1 cellular context compared by ENCODE assay signal in the genomic region with DNA sequence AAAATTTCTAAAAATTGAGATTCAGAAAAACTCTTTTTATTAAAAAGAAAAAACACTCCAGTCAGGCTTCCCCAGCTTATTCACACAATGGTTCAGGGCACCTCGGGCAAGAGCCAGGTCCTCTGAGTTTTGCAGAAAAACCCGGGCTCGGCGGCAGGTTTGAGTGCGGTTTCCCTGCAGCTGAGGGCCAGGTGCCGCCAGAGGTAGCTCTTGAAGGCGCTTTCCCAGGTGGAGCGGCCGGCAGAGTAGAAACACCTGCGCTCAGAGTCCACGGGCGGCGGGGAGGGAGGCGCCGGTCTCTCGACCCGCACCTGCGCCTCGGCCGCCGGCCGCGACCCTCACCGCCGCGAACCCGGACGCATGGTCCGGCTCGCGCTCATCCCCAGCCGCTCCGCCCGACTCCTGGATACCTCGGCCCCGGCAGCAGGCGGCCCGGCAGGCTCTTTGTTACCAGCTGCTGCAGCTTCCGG.
TF ChIP-seq lines count a peak whose summit lies in the region.

No MANE protein-coding gene starts in this region.

TF ChIP-seq in H1, 55 proteins besides CTCF, POLR2A, EP300 and RAD21:
- peak; percentile 81 for TF ChIP-seq PHF8 (conservative IDR thresholded peaks at IDR 0.05; ENCODE audit: low read depth, low read length)
- no peak for TF ChIP-seq SP1 (IDR thresholded peaks at IDR 0.05; ENCODE audit: low read depth, low read length)
- 0 out of 4 replicates have a peak, but pooled peaks of 1 of the 2 experiments have one; percentile 51 for TF ChIP-seq HDAC2 (IDR thresholded peaks at IDR 0.05; ENCODE audit: borderline replicate concordance in 1 of 2, low read depth in 2 of 2, low read length in 2 of 2)
- TF ChIP-seq SIN3A (conservative IDR thresholded peaks at IDR 0.05 in 1 of 2, IDR thresholded peaks at IDR 0.05 in 1 of 2; ENCODE audit: low read depth in 1 of 2, low read length in 2 of 2) = 0 out of 4 replicates have a peak, but pooled peaks of 1 of the 2 experiments have one; percentile 41
- no peak for TF ChIP-seq POLR2AphosphoS5 (IDR thresholded peaks at IDR 0.05; ENCODE audit: low read depth, low read length)
- TF ChIP-seq KDM5A (IDR thresholded peaks at IDR 0.05; ENCODE audit: low read length) = 0 out of 2 replicates have a peak, but pooled peaks have one; percentile 16
- TF ChIP-seq, protein P1, sequence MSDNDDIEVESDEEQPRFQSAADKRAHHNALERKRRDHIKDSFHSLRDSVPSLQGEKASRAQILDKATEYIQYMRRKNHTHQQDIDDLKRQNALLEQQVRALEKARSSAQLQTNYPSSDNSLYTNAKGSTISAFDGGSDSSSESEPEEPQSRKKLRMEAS (IDR thresholded peaks at IDR 0.05) = peak; percentile 48
- TF ChIP-seq CBX5 (IDR thresholded peaks at IDR 0.05; ENCODE audit: low read depth, low read length) = no peak
- TF ChIP-seq GABPA (IDR thresholded peaks at IDR 0.05; ENCODE audit: borderline replicate concordance, insufficient read depth, low read length) = peak; percentile 58; the same call in 1 of the 2 replicates
